30 cellular contexts compared by ENCODE assay signal in the genomic region with DNA sequence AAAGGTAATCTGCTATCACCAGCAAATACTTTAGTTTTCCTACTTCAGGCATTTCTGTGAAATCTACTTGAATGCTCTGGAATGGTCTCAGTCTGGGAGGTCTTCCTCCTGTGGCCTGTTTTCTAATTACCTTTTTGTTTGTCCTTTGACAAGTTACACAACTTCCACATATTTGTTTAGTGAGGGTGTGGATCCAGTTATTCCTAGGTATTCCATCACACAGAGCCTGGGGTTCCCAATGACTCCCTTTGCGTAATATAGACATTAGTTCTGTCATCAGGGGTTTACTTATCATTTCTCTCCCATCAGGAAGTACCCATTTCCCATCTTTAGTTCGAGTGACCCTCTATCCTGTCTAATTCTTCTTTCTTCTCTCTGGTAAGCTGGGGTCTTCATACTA. TPM values are rescaled to one million over a fixed set of nuclear protein-coding genes. Genes with fewer than 3 reads are reported as not detected.
"Had no signal": no experiment of that assay in that cellular context is flagged by ENCODE, and none has a peak within 500 bp of the region (broad histone marks: within the 10 kb centered on the region; RNA-seq: fewer than 3 reads in every experiment).

No MANE protein-coding gene starts in this region.

- H3K4me1 ChIP-seq: left lung, right atrium auricular region, right lobe of liver, tibial nerve, uterus had no signal

- H3K36me3 ChIP-seq: left lung, ovary, right atrium auricular region, right lobe of liver, tibial nerve, uterus had no signal

- H3K9me3 ChIP-seq: left lung, ovary, right atrium auricular region, right lobe of liver, tibial nerve, uterus had no signal

- DNase-seq: islet precursor cell; left lung; mesendoderm; naive thymus-derived CD4-positive, alpha-beta T cell; ovary; right lobe of liver; stimulated activated CD4-positive, alpha-beta T cell treated with anti-CD3 and anti-CD28 coated beads, Interleukin-1b, Interleukin-23, amount 100 ng/mL, for 48 hours; stimulated activated CD4-positive, alpha-beta T cell treated with anti-CD3 and anti-CD28 coated beads, Interleukin-2, amount 100 ng/mL, for 48 hours; stimulated activated CD4-positive, alpha-beta T cell treated with anti-CD3 and anti-CD28 coated beads, Interleukin-4, amount 100 ng/mL, for 4 hours; stimulated activated CD8-positive, alpha-beta memory T cell treated with anti-CD3 and anti-CD28 coated beads, Interleukin-4, amount 100 ng/mL, for 48 hours; stimulated activated naive CD4-positive, alpha-beta T cell treated with Interleukin-2 at 50 U/mL for 16 hours; stimulated activated naive CD8-positive, alpha-beta T cell treated with anti-CD3 and anti-CD28 coated beads, Interleukin-15, amount 100 ng/mL, for 72 hours; substantia nigra; uterus had no signal

- H3K4me2 ChIP-seq: hepatocyte, smooth muscle cell had no signal

- H2AFZ ChIP-seq: hepatocyte had no signal

- H3K27ac ChIP-seq: hepatocyte, left lung, ovary, right atrium auricular region, right lobe of liver, tibial nerve, uterus had no signal

- H3K4me3 ChIP-seq: hepatocyte, left lung, lung, ovary, right atrium auricular region, right lobe of liver, smooth muscle cell, tibial nerve, uterus had no signal

- H3K79me2 ChIP-seq: hepatocyte had no signal

- ATAC-seq: naive thymus-derived CD4-positive, alpha-beta T cell; natural killer cell treated with Interleukin-12 subunit alpha and Interleukin-12 subunit beta and Interleukin-15 and Interleukin-18, amount 100 ng/mL, for 72 hours; stimulated activated memory B cell treated with anti-CD40 and anti-IgM and Interleukin-4, amounts not matched to agents 10 μg/mL and 1 μg/mL and 100 μg/mL, for 72 hours; stimulated activated naive CD8-positive, alpha-beta T cell treated with anti-CD3 and anti-CD28 coated beads, Interleukin-15, amount 100 ng/mL, for 72 hours had no signal

- H3K27me3 ChIP-seq: hepatocyte, left lung, ovary, right atrium auricular region, right lobe of liver, tibial nerve, uterus had no signal

RNA-seq across cellular contexts. Expression of gene ELOVL3, which starts 28.1 kb away (rescaled TPM):
- total RNA-seq: hepatocyte; mononuclear cell; naive thymus-derived CD4-positive, alpha-beta T cell; natural killer cell treated with Interleukin-12 subunit alpha and Interleukin-12 subunit beta and Interleukin-15 and Interleukin-18, amount 100 ng/mL, for 72 hours; ovary; progenitor cell of endocrine pancreas; pulmonary artery endothelial cell; right lobe of liver; skeletal muscle tissue; temporal lobe; tibial nerve had no signal
- polyA plus RNA-seq: hepatocyte; naive thymus-derived CD4-positive, alpha-beta T cell; neural cell had no signal

RNA-seq across cellular contexts. Expression of gene PITX3, which starts 43.3 kb away (rescaled TPM):
- total RNA-seq: hepatocyte; lower leg skin; lung; mesothelial cell of epicardium; mononuclear cell; naive thymus-derived CD4-positive, alpha-beta T cell; natural killer cell treated with Interleukin-12 subunit alpha and Interleukin-12 subunit beta and Interleukin-15 and Interleukin-18, amount 100 ng/mL, for 72 hours; ovary; progenitor cell of endocrine pancreas; right lobe of liver; smooth muscle cell; temporal lobe; tibial nerve; ureter; uterus had no signal
- polyA plus RNA-seq: naive thymus-derived CD4-positive, alpha-beta T cell; neural cell; ovary had no signal
